In genomic region chr15:73225358-73226015, GRCh38 we compare ENCODE assay signal across 12 cellular contexts.
DNase-seq lines count a peak whose midpoint lies in the region; ATAC-seq and TF ChIP-seq lines count a peak whose summit lies in the region.
"Had no signal": no experiment of that assay in that cellular context is flagged by ENCODE, and none has a peak within 500 bp of the region (broad histone marks: within the 10 kb centered on the region; RNA-seq: fewer than 3 reads in every experiment).

No MANE protein-coding gene starts in this region.

- H3K36me3 Mint-ChIP-seq in activated naive CD4-positive, alpha-beta T cell treated with anti-CD3 and anti-CD28 coated beads, Interleukin-2, amount 50 U/mL, for 72 hours = peaks cover 9 to 13% of the 10 kb centered on the region in 2 donors

- peak in 1 of 2 donors; percentile 10 for DNase-seq in activated naive CD4-positive, alpha-beta T cell treated with anti-CD3 and anti-CD28 coated beads, Interleukin-2, amount 50 U/mL, for 72 hours (ENCODE audit: low spot score in 2 of 2)
- DNase-seq in activated naive CD4-positive, alpha-beta T cell (lab: John Stamatoyannopoulos, UW) = no peak
- DNase-seq in activated CD8-positive, alpha-beta memory T cell treated with anti-CD3 and anti-CD28 coated beads, Interleukin-2, amount 50 U/mL, for 48 hours = peak; percentile 58
- DNase-seq in iPS-NIHi11 (ENCODE audit: low spot score) = peak; percentile 11
- DNase-seq in thoracic aorta (ENCODE audit: low spot score) = no peak
- DNase-seq in NCI-H446 (lab: John Stamatoyannopoulos, UW) = no peak
- no peak for DNase-seq in adrenal gland
- DNase-seq: NCI-H2107, retina had no signal

- H3K4me3 ChIP-seq in thoracic aorta = peak overlapping the region; percentile 50
- H3K4me3 ChIP-seq in adrenal gland = no peak overlapping the region

- intact Hi-C loops in adrenal gland (cut with DNase I) = no loop called here

- H3K36me3 ChIP-seq in thoracic aorta = no peaks in the 10 kb centered on the region
- no peaks in the 10 kb centered on the region for H3K36me3 ChIP-seq in adrenal gland (replicated peaks in 1 of 2)

- TF ChIP-seq POLR2A in adrenal gland (IDR thresholded peaks at IDR 0.05) = no peak

- H3K27me3 ChIP-seq in thoracic aorta (replicated peaks; ENCODE audit: insufficient read depth) (no peaks in the 10 kb centered on the region), adrenal gland (no peaks in the 10 kb centered on the region)

- TF ChIP-seq CTCF in thoracic aorta (IDR thresholded peaks at IDR 0.05) = no peak
- TF ChIP-seq CTCF in adrenal gland (IDR thresholded peaks at IDR 0.05) = no peak

- H3K27ac Mint-ChIP-seq in activated naive CD4-positive, alpha-beta T cell treated with anti-CD3 and anti-CD28 coated beads, Interleukin-2, amount 50 U/mL, for 72 hours = peak overlapping the region; percentile 7 to 41
- H3K27ac Mint-ChIP-seq: mesothelial cell of epicardium; stimulated activated memory B cell treated with anti-CD40 and anti-IgM and Interleukin-4, amounts not matched to agents 10 μg/mL and 1 μg/mL and 100 μg/mL, for 72 hours had no signal

- H3K9me3 ChIP-seq in thoracic aorta (no peaks in the 10 kb centered on the region), adrenal gland (replicated peaks in 1 of 3) (no peaks in the 10 kb centered on the region)

- 85 to 93% (median 90%) methylated on average over 8 to 13 of the region's 13 CpGs for WGBS in adrenal gland, 4 donors

- H3K4me1 ChIP-seq in thoracic aorta (ENCODE audit: control insufficient read depth in 1 of 2, low read depth in 2 of 2) (peaks cover 7 to 30% of the 10 kb centered on the region in 2 donors), adrenal gland (replicated peaks in 1 of 2) (no peaks in the 10 kb centered on the region)

- ATAC-seq in activated naive CD4-positive, alpha-beta T cell treated with anti-CD3 and anti-CD28 coated beads, Interleukin-2, amount 50 U/mL, for 72 hours = peak; percentile 55 to 64
- ATAC-seq in thoracic aorta (ENCODE audit: insufficient number of reproducible peaks, low FRiP score, low read depth) = no peak
- ATAC-seq in GM18517 (IDR thresholded peaks at IDR 0.05; ENCODE audit: unreplicated experiment) = no peak
- ATAC-seq: stimulated activated memory B cell treated with anti-CD40 and anti-IgM and Interleukin-4, amounts not matched to agents 10 μg/mL and 1 μg/mL and 100 μg/mL, for 72 hours had no signal

- peaks cover 10% of the 10 kb centered on the region in 2 donors for H3K9me3 Mint-ChIP-seq in activated naive CD4-positive, alpha-beta T cell treated with anti-CD3 and anti-CD28 coated beads, Interleukin-2, amount 50 U/mL, for 72 hours

- H3K27ac ChIP-seq in thoracic aorta (peak overlapping the region; percentile 37 to 50), adrenal gland (no peak overlapping the region)

Comparison
In these comparisons a context has a peak if more than half of its experiments do, and no peak if none do; other contexts are left out.
1. ATAC-seq: peak in activated naive CD4-positive, alpha-beta T cell treated with anti-CD3 and anti-CD28 coated beads, Interleukin-2, amount 50 U/mL, for 72 hours (2 of 2); none in thoracic aorta (single experiment) and GM18517 (single experiment).
2. DNase-seq: peak in activated CD8-positive, alpha-beta memory T cell treated with anti-CD3 and anti-CD28 coated beads, Interleukin-2, amount 50 U/mL, for 48 hours (single experiment) and iPS-NIHi11 (single experiment); none in activated naive CD4-positive, alpha-beta T cell (0 of 4), thoracic aorta (single experiment), NCI-H446 (0 of 2) and adrenal gland (0 of 7).
3. H3K27ac ChIP-seq: peak in thoracic aorta (2 of 2); none in adrenal gland (0 of 5).